In the genomic region with DNA sequence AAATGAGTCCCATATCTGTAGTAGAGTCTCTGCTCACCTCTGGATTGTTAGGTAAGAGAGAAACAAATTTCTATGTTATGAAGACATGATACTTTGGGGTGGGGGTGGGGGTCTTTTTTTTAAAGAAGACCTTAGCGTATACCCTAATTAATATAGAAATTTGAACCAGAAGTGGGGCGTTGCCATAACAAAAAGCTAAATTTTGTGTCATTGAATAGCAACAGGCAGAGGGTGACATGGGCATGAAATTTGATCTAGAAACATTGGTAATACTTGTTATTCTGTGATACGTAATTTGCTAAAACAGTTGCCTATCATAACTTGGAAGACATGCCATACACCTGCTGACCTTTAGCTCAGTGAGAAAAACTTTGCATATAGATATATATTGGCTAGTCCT, we compare ENCODE assay signal across 21 cellular contexts.
"Had no signal": no experiment of that assay in that cellular context is flagged by ENCODE, and none has a peak within 500 bp of the region (broad histone marks: within the 10 kb centered on the region; RNA-seq: fewer than 3 reads in every experiment).

No MANE protein-coding gene starts in this region.

- H3K4me2 ChIP-seq: hepatocyte had no signal

- H3K4me3 ChIP-seq: coronary artery, dorsolateral prefrontal cortex, esophagus muscularis mucosa, gastroesophageal sphincter, heart left ventricle, hepatocyte, lower lobe of right lung, mucosa of descending colon had no signal

- H3K27me3 ChIP-seq: dorsolateral prefrontal cortex, esophagus muscularis mucosa, gastroesophageal sphincter, heart left ventricle, hepatocyte had no signal

- H3K9me3 ChIP-seq: esophagus muscularis mucosa, gastroesophageal sphincter, heart left ventricle, lower lobe of right lung, mucosa of descending colon had no signal

- DNase-seq: dermis blood vessel endothelial cell; dorsolateral prefrontal cortex; effector CD4-positive, alpha-beta T cell; effector memory CD4-positive, alpha-beta T cell; foreskin fibroblast; foreskin melanocyte; heart left ventricle; hypothalamus; immature natural killer cell; islet precursor cell; kidney; kidney glomerular epithelial cell; left colon; left ventricle myocardium superior; lower lobe of right lung; mesenchymal stem cell; mucosa of descending colon had no signal

- H2AFZ ChIP-seq: hepatocyte had no signal

- H3K36me3 ChIP-seq: esophagus muscularis mucosa, gastroesophageal sphincter, heart left ventricle, lower lobe of right lung had no signal

- H3K27ac ChIP-seq: coronary artery, dorsolateral prefrontal cortex, esophagus muscularis mucosa, gastroesophageal sphincter, heart left ventricle, hepatocyte, lower lobe of right lung had no signal

- H3K79me2 ChIP-seq: hepatocyte had no signal

- ATAC-seq: gastroesophageal sphincter, heart left ventricle, left ventricle myocardium superior, lower lobe of right lung, mucosa of descending colon had no signal
